In genomic region chr11:86696004-86696403, GRCh38 we compare ENCODE assay signal across 12 cellular contexts. TPM values are rescaled to one million over a fixed set of nuclear protein-coding genes. Genes with fewer than 3 reads are reported as not detected.
DNase-seq lines count a peak whose midpoint lies in the region; ATAC-seq and TF ChIP-seq lines count a peak whose summit lies in the region.
"Had no signal": no experiment of that assay in that cellular context is flagged by ENCODE, and none has a peak within 500 bp of the region (broad histone marks: within the 10 kb centered on the region; RNA-seq: fewer than 3 reads in every experiment).

No MANE protein-coding gene starts in this region.

- H3K4me1 ChIP-seq in PC-3 (ENCODE audit: insufficient read depth, low read length) (peaks cover 50% of the 10 kb centered on the region), Caco-2 (peaks cover 31% of the 10 kb centered on the region)

- H3K4me3 Mint-ChIP-seq in Caco-2 (ENCODE audit: unreplicated experiment), result no peak overlapping the region
- H3K4me3 Mint-ChIP-seq: activated T-helper 17 cell treated with anti-CD3 and anti-CD28 coated beads, Interleukin-2, amount 50 U/mL, for 72 hours; CD4-positive, CD25-positive, alpha-beta regulatory T cell had no signal

- no peaks in the 10 kb centered on the region for H3K36me3 Mint-ChIP-seq in Caco-2 (ENCODE audit: insufficient read depth, unreplicated experiment)
- H3K36me3 Mint-ChIP-seq: CD4-positive, CD25-positive, alpha-beta regulatory T cell had no signal

- peak overlapping the region; percentile 28; the same call in 1 of the 2 replicates for H3K4me3 ChIP-seq in PC-3 (ENCODE audit: low read length)
- H3K4me3 ChIP-seq in Caco-2 (ENCODE audit: low read depth, low read length), result no peak overlapping the region

- no peaks in the 10 kb centered on the region for H3K9me2 ChIP-seq in PC-3 (replicated peaks; ENCODE audit: low read length)

- no peak overlapping the region for H2AFZ ChIP-seq in PC-3 (ENCODE audit: low read length)

- H3K27ac ChIP-seq in PC-3 (ENCODE audit: low read length) (peak overlapping the region; percentile 59), epithelial cell of prostate (peak overlapping the region; percentile 38)

- TF ChIP-seq CTCF in PC-3 (conservative IDR thresholded peaks at IDR 0.05; ENCODE audit: low read depth, low read length), result no peak
- TF ChIP-seq CTCF in Caco-2 (IDR thresholded peaks at IDR 0.05; ENCODE audit: insufficient read depth in 1 of 2, low read depth in 1 of 2, low read length in 1 of 2, severe bottlenecking in 1 of 2, unreplicated experiment in 1 of 2), result no peak

- H3K27ac Mint-ChIP-seq in Caco-2 (ENCODE audit: unreplicated experiment), result no peak overlapping the region
- H3K27ac Mint-ChIP-seq: activated T-helper 17 cell treated with anti-CD3 and anti-CD28 coated beads, Interleukin-2, amount 50 U/mL, for 72 hours; CD4-positive, CD25-positive, alpha-beta regulatory T cell had no signal

- H3K27me3 Mint-ChIP-seq in Caco-2 (ENCODE audit: insufficient read depth, unreplicated experiment), result no peaks in the 10 kb centered on the region
- H3K27me3 Mint-ChIP-seq: CD4-positive, CD25-positive, alpha-beta regulatory T cell had no signal

- H4K20me1 ChIP-seq in PC-3 (ENCODE audit: low read length), result no peaks in the 10 kb centered on the region

- H3K4me2 ChIP-seq in PC-3 (ENCODE audit: low read length), result peak overlapping the region; percentile 68

- no peaks in the 10 kb centered on the region for H3K9me3 Mint-ChIP-seq in Caco-2 (ENCODE audit: unreplicated experiment)
- H3K9me3 Mint-ChIP-seq: activated T-helper 17 cell treated with anti-CD3 and anti-CD28 coated beads, Interleukin-2, amount 50 U/mL, for 72 hours had no signal

- H3K79me2 ChIP-seq in PC-3 (ENCODE audit: low read length), result no peaks in the 10 kb centered on the region

- H3K4me1 Mint-ChIP-seq in Caco-2 (ENCODE audit: low read depth, unreplicated experiment), result peaks cover 7% of the 10 kb centered on the region
- H3K4me1 Mint-ChIP-seq: activated T-helper 17 cell treated with anti-CD3 and anti-CD28 coated beads, Interleukin-2, amount 50 U/mL, for 72 hours; CD4-positive, CD25-positive, alpha-beta regulatory T cell had no signal

- peak; percentile 65 for DNase-seq in AG08396 (ENCODE audit: low spot score)
- peak; percentile 88 for DNase-seq in PC-3
- DNase-seq in epithelial cell of prostate (ENCODE audit: low read depth, low spot score), result peak; percentile 53
- DNase-seq in non-pigmented ciliary epithelial cell (ENCODE audit: low read depth), result peak; percentile 90
- no peak for DNase-seq in Caco-2
- no peak for DNase-seq in NCI-H2029 (lab: John Stamatoyannopoulos, UW)
- DNase-seq in stimulated activated CD4-positive, alpha-beta T cell treated with anti-CD3 and anti-CD28 coated beads, Interleukin-4, amount 100 ng/mL, for 1 hour, result no peak
- no peak for DNase-seq in midbrain (lab: John Stamatoyannopoulos, UW)
- DNase-seq: CD4-positive, CD25-positive, alpha-beta regulatory T cell; NCI-H2227 treated with DMSO at 0.1 percent for 48 hours; stimulated activated naive CD4-positive, alpha-beta T cell treated with Interleukin-2 at 50 U/mL for 16 hours had no signal

- H3K27me3 ChIP-seq in PC-3 (ENCODE audit: low read length) (no peaks in the 10 kb centered on the region), Caco-2 (replicated peaks; ENCODE audit: control insufficient read depth, insufficient read depth, low read length) (no peaks in the 10 kb centered on the region)

- H3K9me3 ChIP-seq in PC-3 (ENCODE audit: low read length), result no peaks in the 10 kb centered on the region
- H3K9me3 ChIP-seq in Caco-2, result no peaks in the 10 kb centered on the region

- H3K9ac ChIP-seq in PC-3 (ENCODE audit: low read length), result peak overlapping the region; percentile 23; the same call in 1 of the 2 replicates

- POLR2A ChIA-PET in PC-3 (lab: Charles Lee; ENCODE audit: unreplicated experiment), result no interaction called here
- POLR2A ChIA-PET in Caco-2 (lab: Charles Lee), result no interaction called here

- CTCF ChIA-PET in PC-3 (lab: Charles Lee) (no interaction called here), Caco-2 (lab: Charles Lee) (interaction anchor here (1.1 to 1.6 kb wide), 4 partner anchors 16 to 88 kb away, joined by 3 to 6 read pairs (median 4); no protein-coding TSS in a partner anchor)

- ATAC-seq in PC-3, result peak; percentile 75
- ATAC-seq: activated T-helper 17 cell treated with anti-CD3 and anti-CD28 coated beads, Interleukin-2, amount 50 U/mL, for 72 hours had no signal

- H3K36me3 ChIP-seq in PC-3 (ENCODE audit: low read depth, low read length) (no peaks in the 10 kb centered on the region), Caco-2 (ENCODE audit: control insufficient read depth, insufficient read depth, low read length) (no peaks in the 10 kb centered on the region)

- no peaks in the 10 kb centered on the region for H3F3A ChIP-seq in PC-3 (ENCODE audit: low read length, unreplicated experiment)

- intact Hi-C loops in PC-3 (cut with micrococcal nuclease), result no loop called here
- intact Hi-C loops in Caco-2 (cut with micrococcal nuclease; ENCODE audit: unreplicated experiment), result loop anchor here (1.0 kb wide), 1 partner anchor 10 kb away; no protein-coding TSS in a partner anchor

- BruUV-seq in PC-3 (replicated peaks; lab: Mats Ljungman, UMichigan) (no TSS peak), Caco-2 (replicated peaks; lab: Mats Ljungman, UMichigan) (no TSS peak)

RNA-seq across cellular contexts. Expression of gene ME3, which starts 23.6 kb away (rescaled TPM):
- 80.8 and 83.8 TPM in 2 replicates for total RNA-seq in PC-3 (2014; rRNA removed)
- 32.8 and 36.9 TPM in 2 replicates for total RNA-seq in Caco-2 (2022)

Comparison
In these comparisons a context has a peak if more than half of its experiments do, and no peak if none do; other contexts are left out.
1. DNase-seq: peak in AG08396 (single experiment), PC-3 (single experiment), epithelial cell of prostate (single experiment) and non-pigmented ciliary epithelial cell (single experiment); none in Caco-2 (0 of 2), NCI-H2029 (single experiment), stimulated activated CD4-positive, alpha-beta T cell treated with anti-CD3 and anti-CD28 coated beads, Interleukin-4, amount 100 ng/mL, for 1 hour (single experiment) and midbrain (single experiment).